1 cellular context compared by ENCODE assay signal in genomic region chr10:26222563-26222962, GRCh38.
TF ChIP-seq lines count a peak whose summit lies in the region.

No MANE protein-coding gene starts in this region.

TF ChIP-seq in K562, 482 proteins besides CTCF, POLR2A, EP300 and RAD21 (continued from another document):
- no peak for TF ChIP-seq KLF13 (tag; IDR thresholded peaks at IDR 0.05; ENCODE audit: borderline replicate concordance, low read depth)
- TF ChIP-seq ARID3B (CRISPR knock-in tag; IDR thresholded peaks at IDR 0.05; ENCODE audit: borderline replicate concordance) = no peak
- TF ChIP-seq BCLAF1 (IDR thresholded peaks at IDR 0.05; ENCODE audit: borderline replicate concordance in 1 of 2, control insufficient read depth in 1 of 2, low read depth in 2 of 2, low read length in 1 of 2) = no peak
- TF ChIP-seq CBX5 (IDR thresholded peaks at IDR 0.05; ENCODE audit: borderline replicate concordance, low read depth) = no peak
- no peak for TF ChIP-seq CHD7 (IDR thresholded peaks at IDR 0.05; ENCODE audit: low read depth, low read length)
- no peak for TF ChIP-seq DIDO1 (tag; IDR thresholded peaks at IDR 0.05; ENCODE audit: low read depth)
- no peak for TF ChIP-seq ZNF318 (IDR thresholded peaks at IDR 0.05; ENCODE audit: borderline replicate concordance in 1 of 2, low read depth in 1 of 2)
- no peak for TF ChIP-seq ZNF695 (CRISPR knock-in tag; IDR thresholded peaks at IDR 0.05)
- no peak for TF ChIP-seq MIER1 (IDR thresholded peaks at IDR 0.05; ENCODE audit: low read depth)
- TF ChIP-seq PPARD (CRISPR knock-in tag; IDR thresholded peaks at IDR 0.05) = no peak
